19 cellular contexts compared by ENCODE assay signal in the genomic region with DNA sequence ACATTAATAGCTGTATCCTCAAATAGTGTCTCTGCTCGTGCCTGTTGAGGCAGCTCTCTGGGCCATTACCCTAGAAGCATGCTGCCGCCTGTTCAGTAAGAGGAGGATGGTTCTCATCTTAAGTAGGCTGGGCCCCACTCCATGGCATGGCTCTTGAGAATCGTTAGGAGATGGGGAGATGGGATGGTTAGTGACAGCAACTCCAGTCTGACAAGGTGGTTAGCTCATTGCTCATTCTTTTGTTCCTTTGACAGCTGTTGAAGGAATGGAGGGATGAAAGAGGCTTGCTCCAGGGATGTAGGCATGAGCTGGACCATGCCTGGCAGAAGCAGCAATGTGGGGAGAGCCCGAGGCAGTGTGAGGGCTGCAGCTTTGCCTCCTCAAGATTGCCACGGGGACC.
DNase-seq lines count a peak whose midpoint lies in the region; ATAC-seq and TF ChIP-seq lines count a peak whose summit lies in the region.
"Had no signal": no experiment of that assay in that cellular context is flagged by ENCODE, and none has a peak within 500 bp of the region (broad histone marks: within the 10 kb centered on the region; RNA-seq: fewer than 3 reads in every experiment).

No MANE protein-coding gene starts in this region.

- H3K4me2 ChIP-seq in SK-N-SH (no peak overlapping the region), smooth muscle cell (peak overlapping the region; percentile 45)

- POLR2A ChIA-PET in SK-N-SH (lab: Yijun Ruan, JAX) = no interaction called here

- TF ChIP-seq EP300 in SK-N-SH (IDR thresholded peaks at IDR 0.05; ENCODE audit: borderline replicate concordance in 1 of 2, low read depth in 1 of 2, low read length in 1 of 2) = no peak

- no peak overlapping the region for H3K9ac ChIP-seq in SK-N-SH
- H3K9ac ChIP-seq in smooth muscle cell (ENCODE audit: low read depth) = no peak overlapping the region

- TF ChIP-seq RAD21 in SK-N-SH (IDR thresholded peaks at IDR 0.05; ENCODE audit: low read length) = no peak

- H3K27ac ChIP-seq in SK-N-SH (ENCODE audit: low read depth in 2 of 2, low read length in 1 of 2) (peak overlapping the region in 1 of 2 experiments; percentile 6; a peak in 1 of 4 replicates), foreskin keratinocyte (no peak overlapping the region), smooth muscle cell (ENCODE audit: low read depth) (no peak overlapping the region)

- DNase-seq in SK-N-SH (peak; percentile 14), RPMI7951 (ENCODE audit: low read depth) (peak; percentile 27), foreskin keratinocyte (peak; percentile 46 to 75), smooth muscle cell (lab: John Stamatoyannopoulos, UW; ENCODE audit: unreplicated experiment) (no peak), left lobe of liver (ENCODE audit: low spot score) (no peak)
- DNase-seq in stimulated activated CD4-positive, alpha-beta T cell treated with anti-CD3 and anti-CD28 coated beads, Interleukin-12 subunit alpha, Interleukin-12 subunit beta, amount 100 ng/mL, for 4 hours = no peak
- DNase-seq: BE2C; CD4-positive, CD25-positive, alpha-beta regulatory T cell; COR-L47; DMS153; KG1; NCI-H1436; NCI-H2081; NCI-H82; OCI-M1; RPMI8226; SHP77 treated with DMSO at 0.1 percent for 48 hours had no signal

- H3K4me3 ChIP-seq in SK-N-SH (ENCODE audit: low read depth in 2 of 2, low read length in 1 of 2) = no peak overlapping the region
- no peak overlapping the region for H3K4me3 ChIP-seq in smooth muscle cell

- H3K9me3 ChIP-seq in SK-N-SH = no peaks in the 10 kb centered on the region
- no peaks in the 10 kb centered on the region for H3K9me3 ChIP-seq in smooth muscle cell (replicated peaks; ENCODE audit: low read depth)
- H3K9me3 ChIP-seq: BE2C had no signal

- CTCF ChIA-PET in SK-N-SH (lab: Yijun Ruan, JAX) = interaction anchor here (1.3 to 1.4 kb wide), 2 partner anchors 8 to 20 kb away, joined by 3 to 5 read pairs; no protein-coding TSS in a partner anchor

- no peaks in the 10 kb centered on the region for H3K79me2 ChIP-seq in SK-N-SH (ENCODE audit: insufficient read depth)
- H3K79me2 ChIP-seq in smooth muscle cell (ENCODE audit: low read depth) = no peaks in the 10 kb centered on the region

- H2AFZ ChIP-seq in SK-N-SH (ENCODE audit: low read depth) (no peak overlapping the region), smooth muscle cell (ENCODE audit: low read depth) (no peak overlapping the region)

- no peaks in the 10 kb centered on the region for H3K36me3 ChIP-seq in SK-N-SH (replicated peaks in 1 of 2; ENCODE audit: control insufficient read depth in 1 of 2, insufficient read depth in 2 of 2, low read length in 1 of 2)
- H3K36me3 ChIP-seq in smooth muscle cell (ENCODE audit: low read depth) = no peaks in the 10 kb centered on the region
- H3K36me3 ChIP-seq: BE2C had no signal

- 42% methylated on average over 5 of the region's 5 CpGs for WGBS in SK-N-SH (ENCODE audit: low lambda C conversion rate)
- 53% methylated on average over 5 of the region's 5 CpGs for WGBS in smooth muscle cell (ENCODE audit: low lambda C conversion rate)

- H4K20me1 ChIP-seq in SK-N-SH (ENCODE audit: insufficient read depth) (no peaks in the 10 kb centered on the region), smooth muscle cell (ENCODE audit: low read depth) (no peaks in the 10 kb centered on the region)

- H3K4me1 ChIP-seq in SK-N-SH (ENCODE audit: control insufficient read depth in 1 of 2, insufficient read depth in 2 of 2, low read depth in 1 of 2, low read length in 1 of 2) = peaks cover 0 to 31% of the 10 kb centered on the region in 2 experiments; a peak in 2 of 4 replicates
- H3K4me1 ChIP-seq in foreskin keratinocyte = no peaks in the 10 kb centered on the region
- peaks cover 6% of the 10 kb centered on the region for H3K4me1 ChIP-seq in smooth muscle cell (ENCODE audit: low read depth)

- H3K27me3 ChIP-seq in SK-N-SH (ENCODE audit: insufficient read depth) (no peaks in the 10 kb centered on the region; the same call in 1 of the 2 replicates), foreskin keratinocyte (no peaks in the 10 kb centered on the region), smooth muscle cell (ENCODE audit: low read depth) (no peaks in the 10 kb centered on the region)
- H3K27me3 ChIP-seq: BE2C had no signal

- H3F3A ChIP-seq in SK-N-SH (replicated peaks; ENCODE audit: insufficient read depth) (no peaks in the 10 kb centered on the region), smooth muscle cell (ENCODE audit: low read depth) (peaks cover 6% of the 10 kb centered on the region)

- no peak for TF ChIP-seq CTCF in SK-N-SH (IDR thresholded peaks at IDR 0.05)
- TF ChIP-seq CTCF in foreskin keratinocyte (conservative IDR thresholded peaks at IDR 0.05) = no peak
- TF ChIP-seq CTCF in smooth muscle cell (IDR thresholded peaks at IDR 0.05; ENCODE audit: borderline replicate concordance, insufficient read depth, poor library complexity, severe bottlenecking) = no peak

- ATAC-seq in SK-N-SH treated with all-trans-retinoic acid at 6 μM for 48 hours (no peak; the same call in 2 of the 3 replicates), foreskin keratinocyte (no peak), left lobe of liver (no peak), GM21367 (IDR thresholded peaks at IDR 0.05; ENCODE audit: unreplicated experiment) (no peak)

- no peaks in the 10 kb centered on the region for H3K9me2 ChIP-seq in SK-N-SH

TF ChIP-seq in SK-N-SH, 30 proteins besides CTCF, POLR2A, EP300 and RAD21:
- TF ChIP-seq RFX5 (IDR thresholded peaks at IDR 0.05; ENCODE audit: low read length) (no peak), RXRA (IDR thresholded peaks at IDR 0.05; ENCODE audit: borderline replicate concordance, low read depth) (no peak), POLR2AphosphoS5 (IDR thresholded peaks at IDR 0.05; ENCODE audit: low read depth, low read length) (no peak), YY1 (IDR thresholded peaks at IDR 0.05; ENCODE audit: low read depth) (no peak)

TF ChIP-seq in SK-N-SH treated with all-trans-retinoic acid at 6 μM for 48 hours, 23 proteins besides CTCF, POLR2A, EP300 and RAD21 (continues in another document):
- TF ChIP-seq, protein P1, sequence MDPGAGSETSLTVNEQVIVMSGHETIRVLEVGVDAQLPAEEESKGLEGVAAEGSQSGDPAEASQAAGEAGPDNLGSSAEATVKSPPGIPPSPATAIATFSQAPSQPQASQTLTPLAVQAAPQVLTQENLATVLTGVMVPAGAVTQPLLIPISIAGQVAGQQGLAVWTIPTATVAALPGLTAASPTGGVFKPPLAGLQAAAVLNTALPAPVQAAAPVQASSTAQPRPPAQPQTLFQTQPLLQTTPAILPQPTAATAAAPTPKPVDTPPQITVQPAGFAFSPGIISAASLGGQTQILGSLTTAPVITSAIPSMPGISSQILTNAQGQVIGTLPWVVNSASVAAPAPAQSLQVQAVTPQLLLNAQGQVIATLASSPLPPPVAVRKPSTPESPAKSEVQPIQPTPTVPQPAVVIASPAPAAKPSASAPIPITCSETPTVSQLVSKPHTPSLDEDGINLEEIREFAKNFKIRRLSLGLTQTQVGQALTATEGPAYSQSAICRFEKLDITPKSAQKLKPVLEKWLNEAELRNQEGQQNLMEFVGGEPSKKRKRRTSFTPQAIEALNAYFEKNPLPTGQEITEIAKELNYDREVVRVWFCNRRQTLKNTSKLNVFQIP (CRISPR knock-in tag; IDR thresholded peaks at IDR 0.05; ENCODE audit: borderline replicate concordance, low read depth) = no peak
- TF ChIP-seq, protein P2, sequence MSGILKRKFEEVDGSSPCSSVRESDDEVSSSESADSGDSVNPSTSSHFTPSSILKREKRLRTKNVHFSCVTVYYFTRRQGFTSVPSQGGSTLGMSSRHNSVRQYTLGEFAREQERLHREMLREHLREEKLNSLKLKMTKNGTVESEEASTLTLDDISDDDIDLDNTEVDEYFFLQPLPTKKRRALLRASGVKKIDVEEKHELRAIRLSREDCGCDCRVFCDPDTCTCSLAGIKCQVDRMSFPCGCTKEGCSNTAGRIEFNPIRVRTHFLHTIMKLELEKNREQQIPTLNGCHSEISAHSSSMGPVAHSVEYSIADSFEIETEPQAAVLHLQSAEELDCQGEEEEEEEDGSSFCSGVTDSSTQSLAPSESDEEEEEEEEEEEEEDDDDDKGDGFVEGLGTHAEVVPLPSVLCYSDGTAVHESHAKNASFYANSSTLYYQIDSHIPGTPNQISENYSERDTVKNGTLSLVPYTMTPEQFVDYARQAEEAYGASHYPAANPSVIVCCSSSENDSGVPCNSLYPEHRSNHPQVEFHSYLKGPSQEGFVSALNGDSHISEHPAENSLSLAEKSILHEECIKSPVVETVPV (CRISPR knock-in tag; IDR thresholded peaks at IDR 0.05) = no peak
- TF ChIP-seq TCF4 (CRISPR knock-in tag; IDR thresholded peaks at IDR 0.05; ENCODE audit: borderline replicate concordance) (no peak), GLIS3 (CRISPR knock-in tag; IDR thresholded peaks at IDR 0.05) (no peak), SNAI2 (CRISPR knock-in tag; IDR thresholded peaks at IDR 0.05) (no peak), PPARA (CRISPR knock-in tag; IDR thresholded peaks at IDR 0.05; ENCODE audit: borderline replicate concordance) (no peak), ZNF565 (CRISPR knock-in tag; conservative IDR thresholded peaks at IDR 0.05; ENCODE audit: low read depth) (no peak), ZFP3 (CRISPR knock-in tag; IDR thresholded peaks at IDR 0.05) (no peak), RARB (CRISPR knock-in tag; IDR thresholded peaks at IDR 0.05) (no peak), ZC3H10 (CRISPR knock-in tag; IDR thresholded peaks at IDR 0.05) (no peak), BACH2 (CRISPR knock-in tag; IDR thresholded peaks at IDR 0.05; ENCODE audit: borderline replicate concordance) (no peak), ZNF70 (CRISPR knock-in tag; IDR thresholded peaks at IDR 0.05) (no peak), OSR1 (CRISPR knock-in tag; IDR thresholded peaks at IDR 0.05) (no peak), ARNTL (CRISPR knock-in tag; IDR thresholded peaks at IDR 0.05; ENCODE audit: borderline replicate concordance, low read depth) (no peak), ISL1 (CRISPR knock-in tag; IDR thresholded peaks at IDR 0.05) (no peak)
- TF ChIP-seq, protein P3, sequence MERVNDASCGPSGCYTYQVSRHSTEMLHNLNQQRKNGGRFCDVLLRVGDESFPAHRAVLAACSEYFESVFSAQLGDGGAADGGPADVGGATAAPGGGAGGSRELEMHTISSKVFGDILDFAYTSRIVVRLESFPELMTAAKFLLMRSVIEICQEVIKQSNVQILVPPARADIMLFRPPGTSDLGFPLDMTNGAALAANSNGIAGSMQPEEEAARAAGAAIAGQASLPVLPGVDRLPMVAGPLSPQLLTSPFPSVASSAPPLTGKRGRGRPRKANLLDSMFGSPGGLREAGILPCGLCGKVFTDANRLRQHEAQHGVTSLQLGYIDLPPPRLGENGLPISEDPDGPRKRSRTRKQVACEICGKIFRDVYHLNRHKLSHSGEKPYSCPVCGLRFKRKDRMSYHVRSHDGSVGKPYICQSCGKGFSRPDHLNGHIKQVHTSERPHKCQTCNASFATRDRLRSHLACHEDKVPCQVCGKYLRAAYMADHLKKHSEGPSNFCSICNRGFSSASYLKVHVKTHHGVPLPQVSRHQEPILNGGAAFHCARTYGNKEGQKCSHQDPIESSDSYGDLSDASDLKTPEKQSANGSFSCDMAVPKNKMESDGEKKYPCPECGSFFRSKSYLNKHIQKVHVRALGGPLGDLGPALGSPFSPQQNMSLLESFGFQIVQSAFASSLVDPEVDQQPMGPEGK (CRISPR knock-in tag; IDR thresholded peaks at IDR 0.05; ENCODE audit: borderline replicate concordance) = no peak

Comparison
In these comparisons a context has a peak if more than half of its experiments do, and no peak if none do; other contexts are left out.
1. DNase-seq: peak in SK-N-SH (single experiment), RPMI7951 (single experiment) and foreskin keratinocyte (2 of 2); none in smooth muscle cell (single experiment), stimulated activated CD4-positive, alpha-beta T cell treated with anti-CD3 and anti-CD28 coated beads, Interleukin-12 subunit alpha, Interleukin-12 subunit beta, amount 100 ng/mL, for 4 hours (single experiment) and left lobe of liver (single experiment).